ENCODE assay signal across 9 cellular contexts in the genomic region with DNA sequence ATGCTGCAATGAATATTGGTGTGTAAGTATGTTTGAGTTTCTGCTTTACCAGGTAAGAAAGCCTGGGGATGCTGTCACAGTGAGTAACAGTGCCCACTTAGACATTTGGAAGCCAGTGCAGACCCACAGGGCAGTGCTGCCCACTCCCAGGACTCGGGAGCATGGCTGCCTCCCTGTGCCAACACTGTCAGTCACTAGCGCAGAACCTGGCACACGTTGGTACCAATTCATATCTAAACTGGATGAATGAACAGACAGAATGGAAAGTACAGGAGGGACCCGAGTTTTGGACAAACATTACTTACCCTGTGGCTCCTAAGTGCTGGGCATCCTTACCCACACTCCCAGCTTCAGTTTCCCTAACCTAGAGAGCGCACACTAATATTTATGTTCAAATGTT. TPM values are rescaled to one million over a fixed set of nuclear protein-coding genes. Genes with fewer than 3 reads are reported as not detected.
DNase-seq lines count a peak whose midpoint lies in the region; ATAC-seq and TF ChIP-seq lines count a peak whose summit lies in the region.
"Had no signal": no experiment of that assay in that cellular context is flagged by ENCODE, and none has a peak within 500 bp of the region (broad histone marks: within the 10 kb centered on the region; RNA-seq: fewer than 3 reads in every experiment).

No MANE protein-coding gene starts in this region.

- no TSS peak for BruUV-seq in MCF 10A (replicated peaks; lab: Mats Ljungman, UMichigan)

- no peaks in the 10 kb centered on the region for H3K36me3 Mint-ChIP-seq in activated CD8-positive, alpha-beta memory T cell treated with anti-CD3 and anti-CD28 coated beads, Interleukin-2, amount 10 ng/mL, durations not matched to agents 7 days and 5 days
- H3K36me3 Mint-ChIP-seq in MCF 10A (ENCODE audit: insufficient read depth, unreplicated experiment) = peaks cover 8% of the 10 kb centered on the region

- ATAC-seq in activated CD8-positive, alpha-beta memory T cell treated with anti-CD3 and anti-CD28 coated beads, Interleukin-2, amount 10 ng/mL, durations not matched to agents 7 days and 5 days = no peak

- POLR2A ChIA-PET in MCF 10A (lab: Yijun Ruan, JAX) = interaction anchor here (0.6 to 7.1 kb wide), 13 partner anchors 10 to 360 kb away, joined by 3 to 97 read pairs (median 4); a partner anchor contains a TSS

- H3K4me1 ChIP-seq in thyroid gland = peaks cover 23 to 35% of the 10 kb centered on the region in 2 donors

- H3K36me3 ChIP-seq in thyroid gland (no peaks in the 10 kb centered on the region), MG63 (no peaks in the 10 kb centered on the region)
- H3K36me3 ChIP-seq: BLaER1 had no signal

- no peaks in the 10 kb centered on the region for H3K27me3 Mint-ChIP-seq in activated CD8-positive, alpha-beta memory T cell treated with anti-CD3 and anti-CD28 coated beads, Interleukin-2, amount 10 ng/mL, durations not matched to agents 7 days and 5 days
- H3K27me3 Mint-ChIP-seq in MCF 10A (ENCODE audit: insufficient read depth, unreplicated experiment) = no peaks in the 10 kb centered on the region

- peak overlapping the region; percentile 98 to 99 (median 98) for H3K27ac ChIP-seq in thyroid gland
- H3K27ac ChIP-seq: BLaER1 had no signal

- intact Hi-C loops in MCF 10A (cut with micrococcal nuclease) = no loop called here
- intact Hi-C loops in thyroid gland (cut with DNase I) = no loop called here

- peak overlapping the region; percentile 91 for H3K27ac Mint-ChIP-seq in activated CD8-positive, alpha-beta memory T cell treated with anti-CD3 and anti-CD28 coated beads, Interleukin-2, amount 10 ng/mL, durations not matched to agents 7 days and 5 days
- peak overlapping the region; percentile 87 for H3K27ac Mint-ChIP-seq in MCF 10A (ENCODE audit: low read depth, unreplicated experiment)

- TF ChIP-seq POLR2A in thyroid gland (IDR thresholded peaks at IDR 0.05) = no peak

- CTCF ChIA-PET in activated CD8-positive, alpha-beta memory T cell treated with anti-CD3 and anti-CD28 coated beads, Interleukin-2, amount 10 ng/mL, durations not matched to agents 7 days and 5 days (lab: Charles Lee) = interaction anchor here (1.3 to 2.9 kb wide), 3 partner anchors 8 to 190 kb away, joined by 5 to 15 read pairs (median 12); no protein-coding TSS in a partner anchor
- CTCF ChIA-PET in MCF 10A (lab: Yijun Ruan, JAX) = interaction anchor here (0.7 to 1.4 kb wide), 5 partner anchors 7 to 119 kb away, joined by 3 to 9 read pairs (median 3); no protein-coding TSS in a partner anchor

- no peaks in the 10 kb centered on the region for H3K9me3 Mint-ChIP-seq in activated CD8-positive, alpha-beta memory T cell treated with anti-CD3 and anti-CD28 coated beads, Interleukin-2, amount 10 ng/mL, durations not matched to agents 7 days and 5 days (ENCODE audit: low read depth)
- no peaks in the 10 kb centered on the region for H3K9me3 Mint-ChIP-seq in MCF 10A (ENCODE audit: unreplicated experiment)

- H3K4me1 Mint-ChIP-seq in activated CD8-positive, alpha-beta memory T cell treated with anti-CD3 and anti-CD28 coated beads, Interleukin-2, amount 10 ng/mL, durations not matched to agents 7 days and 5 days = peaks cover 54% of the 10 kb centered on the region
- H3K4me1 Mint-ChIP-seq in MCF 10A (ENCODE audit: insufficient read depth, unreplicated experiment) = peaks cover 39% of the 10 kb centered on the region

- H3K27me3 ChIP-seq in thyroid gland = no peaks in the 10 kb centered on the region
- H3K27me3 ChIP-seq in MG63 = no peaks in the 10 kb centered on the region

- 69 to 72% methylated on average over 5 of the region's 5 CpGs for WGBS in thyroid gland, 2 donors

- H3K4me3 ChIP-seq in thyroid gland (replicated peaks in 1 of 3) (peak overlapping the region in 1 of 3 donors; percentile 78), MG63 (no peak overlapping the region)
- H3K4me3 ChIP-seq: BLaER1 had no signal

- H3K4me3 Mint-ChIP-seq in activated CD8-positive, alpha-beta memory T cell treated with anti-CD3 and anti-CD28 coated beads, Interleukin-2, amount 10 ng/mL, durations not matched to agents 7 days and 5 days = peak overlapping the region; percentile 90
- peak overlapping the region; percentile 97 for H3K4me3 Mint-ChIP-seq in MCF 10A (ENCODE audit: unreplicated experiment)

- H3K9me3 ChIP-seq in thyroid gland (no peaks in the 10 kb centered on the region), MG63 (no peaks in the 10 kb centered on the region)
- H3K9me3 ChIP-seq: BLaER1 had no signal

- no peak for DNase-seq in activated CD8-positive, alpha-beta memory T cell treated with anti-CD3 and anti-CD28 coated beads, Interleukin-2, amount 10 ng/mL, durations not matched to agents 7 days and 5 days
- no peak for DNase-seq in activated CD8-positive, alpha-beta memory T cell treated with anti-CD3 and anti-CD28 coated beads for 24 hours
- DNase-seq in MCF 10A (ENCODE audit: unreplicated experiment) (no peak), midbrain (lab: John Stamatoyannopoulos, UW) (peak; percentile 30), thyroid gland (no peak), NCI-H69 (lab: John Stamatoyannopoulos, UW) (no peak), MG63 (no peak), SHP77 (lab: John Stamatoyannopoulos, UW) (no peak)

- no peak for TF ChIP-seq CTCF in MCF 10A (IDR thresholded peaks at IDR 0.05; ENCODE audit: unreplicated experiment)
- TF ChIP-seq CTCF in thyroid gland (IDR thresholded peaks at IDR 0.05) = no peak

RNA-seq across cellular contexts. Expression of a gene that starts 1.6 kb away (rescaled TPM):
- total RNA-seq in activated CD8-positive, alpha-beta memory T cell treated with anti-CD3 and anti-CD28 coated beads, Interleukin-2, amount 10 ng/mL, durations not matched to agents 7 days and 5 days = 1 to 10 TPM; 4.5 to 7.6 TPM
- 16.8 and 22.2 TPM in 2 replicates for total RNA-seq in MCF 10A (2022)
- 10 to 100 TPM; 25.4 to 44.6 (median 35.2) TPM for total RNA-seq in thyroid gland
- total RNA-seq in MG63 (2014; rRNA removed; shearing (Covaris generic); ENCODE audit: low replicate concordance) = not detected in 2 replicates

RNA-seq across cellular contexts. Expression of a gene that starts 18.1 kb away (rescaled TPM):
- total RNA-seq in activated CD8-positive, alpha-beta memory T cell treated with anti-CD3 and anti-CD28 coated beads, Interleukin-2, amount 10 ng/mL, durations not matched to agents 7 days and 5 days = 10 to 100 TPM; 17.5 to 28.3 TPM
- total RNA-seq in MCF 10A (2022) (32.3 and 43.5 TPM in 2 replicates), thyroid gland (10 to 100 TPM; 13.6 to 23.9 (median 15.8) TPM)
- total RNA-seq in MG63 (2014; rRNA removed; shearing (Covaris generic); ENCODE audit: low replicate concordance) = 14.1 and 15.9 TPM in 2 replicates
